Comparison of ENCODE assay signal across 8 cellular contexts in genomic region chr2:110990440-110990839, GRCh38.
"Had no signal": no experiment of that assay in that cellular context is flagged by ENCODE, and none has a peak within 500 bp of the region (broad histone marks: within the 10 kb centered on the region; RNA-seq: fewer than 3 reads in every experiment).

No MANE protein-coding gene starts in this region.

- H3K4me2 ChIP-seq: KMS-11 had no signal

- H3K27ac ChIP-seq: HL-60, KMS-11 had no signal

- DNase-seq: IMR-90, KBM-7, KG1 had no signal

- ATAC-seq: HepG2, K562 had no signal

- H3K4me3 ChIP-seq: K562 had no signal

- FAIRE-seq: HTR-8/SVneo, K562 had no signal
